Comparison of ENCODE assay signal across 9 cellular contexts in genomic region chr13:87123987-87124784, GRCh38.
DNase-seq lines count a peak whose midpoint lies in the region; ATAC-seq and TF ChIP-seq lines count a peak whose summit lies in the region.
"Had no signal": no experiment of that assay in that cellular context is flagged by ENCODE, and none has a peak within 500 bp of the region (broad histone marks: within the 10 kb centered on the region; RNA-seq: fewer than 3 reads in every experiment).

No MANE protein-coding gene starts in this region.

- POLR2A ChIA-PET in IMR-90 (lab: Charles Lee; ENCODE audit: unreplicated experiment) = no interaction called here

- peak overlapping the region; percentile 60; the same call in 1 of the 2 replicates for H3K23ac ChIP-seq in IMR-90 (ENCODE audit: low read depth, low read length)

- peak overlapping the region; percentile 76 for H4K5ac ChIP-seq in IMR-90 (ENCODE audit: low read depth, low read length)

- H3K27me3 ChIP-seq in IMR-90 (ENCODE audit: control insufficient read depth, insufficient read depth, low read length) (no peaks in the 10 kb centered on the region), transverse colon (no peaks in the 10 kb centered on the region)

- peak overlapping the region; percentile 62 to 90 for H4K8ac ChIP-seq in IMR-90 (ENCODE audit: low read depth in 2 of 2, low read length in 2 of 2)

- CTCF ChIA-PET in IMR-90 (lab: Yijun Ruan, JAX) = no interaction called here

- 20% methylated on average over 6 of the region's 10 CpGs; no CpG with 5 or more reads in 1 of the 2 experiments for WGBS in IMR-90 (ENCODE audit: extremely low coverage in 2 of 2, insufficient read length in 1 of 2), 2 experiments
- 52 to 53% methylated on average over 10 of the region's 10 CpGs for WGBS in transverse colon (ENCODE audit: low coverage in 1 of 2), 2 donors

- peak overlapping the region; percentile 86 for H3K4ac ChIP-seq in IMR-90 (ENCODE audit: low read depth, low read length)

- H3K18ac ChIP-seq in IMR-90 (ENCODE audit: low read depth, low read length) = peak overlapping the region; percentile 74

- peak overlapping the region; percentile 92 for H2BK5ac ChIP-seq in IMR-90 (ENCODE audit: low read depth, low read length, poor library complexity, severe bottlenecking)

- no peak for TF ChIP-seq EP300 in transverse colon (IDR thresholded peaks at IDR 0.05; ENCODE audit: low read depth)

- peak; percentile 96 for ATAC-seq in IMR-90 (ENCODE audit: low read depth)

- H3K9me1 ChIP-seq in IMR-90 (ENCODE audit: insufficient read depth, low read length) = peaks cover 3% of the 10 kb centered on the region

- H3K79me1 ChIP-seq in IMR-90 (ENCODE audit: low read depth in 1 of 2, low read length in 2 of 2) = no peaks in the 10 kb centered on the region

- in situ Hi-C loops in IMR-90 (cut with MboI; ENCODE audit: low sequenced_read_pairs) = no loop called here
- in situ Hi-C loops in transverse colon (cut with MboI; ENCODE audit: low pct_ligation_motif_present in 1 of 4, low pct_unique_long_range_greater_than_20kb in 1 of 4, low sequenced_read_pairs in 3 of 4) = no loop called here

- no peaks in the 10 kb centered on the region for H3K4me1 Mint-ChIP-seq in endothelial cell (ENCODE audit: unreplicated experiment)

- no TSS peak for BruUV-seq in IMR-90 (replicated peaks; lab: Mats Ljungman, UMichigan)

- TF ChIP-seq POLR2A in IMR-90 (IDR thresholded peaks at IDR 0.05; ENCODE audit: low read depth, low read length) (no peak), transverse colon (IDR thresholded peaks at IDR 0.05) (no peak)

- H3K4me2 ChIP-seq in IMR-90 (ENCODE audit: low read depth, low read length) = peak overlapping the region; percentile 23

- H3K36me3 Mint-ChIP-seq in endothelial cell (ENCODE audit: low read depth, unreplicated experiment) = no peaks in the 10 kb centered on the region

- H2AK5ac ChIP-seq in IMR-90 (ENCODE audit: low read depth, low read length) = peak overlapping the region; percentile 86; the same call in 1 of the 2 replicates

- no peak overlapping the region for H3K27ac Mint-ChIP-seq in endothelial cell (ENCODE audit: unreplicated experiment)

- H3K36me3 ChIP-seq in IMR-90 (ENCODE audit: control insufficient read depth, insufficient read depth, low read length) = no peaks in the 10 kb centered on the region
- no peaks in the 10 kb centered on the region for H3K36me3 ChIP-seq in transverse colon

- H3K9me3 Mint-ChIP-seq in endothelial cell (ENCODE audit: unreplicated experiment) = no peaks in the 10 kb centered on the region

- H2AK9ac ChIP-seq in IMR-90 (replicated peaks; ENCODE audit: low read depth, low read length, poor library complexity) = peak overlapping the region; percentile 77

- no peak for TF ChIP-seq RAD21 in IMR-90 (IDR thresholded peaks at IDR 0.05; ENCODE audit: low read length)

- H3K9me3 ChIP-seq in IMR-90 (ENCODE audit: control insufficient read depth, insufficient read depth, low read length) = no peaks in the 10 kb centered on the region
- H3K9me3 ChIP-seq in transverse colon = no peaks in the 10 kb centered on the region

- H2AFZ ChIP-seq in IMR-90 (replicated peaks; ENCODE audit: low read length, poor library complexity) = peak overlapping the region; percentile 81

- peak overlapping the region; percentile 94 for H4K91ac ChIP-seq in IMR-90 (ENCODE audit: insufficient read depth, low read depth, low read length)

- H3K27me3 Mint-ChIP-seq in endothelial cell (ENCODE audit: unreplicated experiment) = no peaks in the 10 kb centered on the region

- peak overlapping the region; percentile 93 for H2BK20ac ChIP-seq in IMR-90 (ENCODE audit: low read depth, low read length)

- dilution Hi-C loops in IMR-90 (cut with HindIII; ENCODE audit: low sequenced_read_pairs, unreplicated experiment) = no loop called here

- H2BK120ac ChIP-seq in IMR-90 (ENCODE audit: low read depth, low read length) = peak overlapping the region; percentile 96

- H3K4me3 ChIP-seq in IMR-90 (ENCODE audit: insufficient read depth, low read depth, low read length) = no peak overlapping the region
- H3K4me3 ChIP-seq in transverse colon = no peak overlapping the region

- H3K4me1 ChIP-seq in IMR-90 (ENCODE audit: control insufficient read depth, insufficient read depth, low read length) = peaks cover 6% of the 10 kb centered on the region
- H3K4me1 ChIP-seq in transverse colon = no peaks in the 10 kb centered on the region

- no peaks in the 10 kb centered on the region for H4K20me1 ChIP-seq in IMR-90 (ENCODE audit: insufficient read depth, low read length)

- intact Hi-C loops in IMR-90 (cut with micrococcal nuclease) = no loop called here
- intact Hi-C loops in transverse colon (cut with DNase I; ENCODE audit: low total_unique reads) = no loop called here

- peak; percentile 29 for DNase-seq in COLO829 (ENCODE audit: low spot score)
- DNase-seq in IMR-90 = peak; percentile 100
- DNase-seq in SW480 (ENCODE audit: low spot score) = peak; percentile 92
- peak; percentile 99 for DNase-seq in iris pigment epithelial cell (ENCODE audit: low read depth)
- DNase-seq in COR-L47 (lab: John Stamatoyannopoulos, UW) = no peak
- DNase-seq in transverse colon = no peak
- DNase-seq in hepatic stellate cell (ENCODE audit: low spot score) = no peak
- DNase-seq in endothelial cell (ENCODE audit: low spot score) = no peak
- DNase-seq: activated CD4-positive, alpha-beta T cell treated with anti-CD3 and anti-CD28 coated beads, Interleukin-2, amount 50 U/mL, for 4 hours had no signal

- TF ChIP-seq CTCF in IMR-90 (conservative IDR thresholded peaks at IDR 0.05; ENCODE audit: low read depth, low read length) (no peak), transverse colon (IDR thresholded peaks at IDR 0.05) (no peak), endothelial cell (IDR thresholded peaks at IDR 0.05; ENCODE audit: unreplicated experiment) (no peak)

- H3K9ac ChIP-seq in IMR-90 (ENCODE audit: low read depth, low read length) = 0 out of 2 replicates have a peak overlapping the region, but pooled peaks have one; percentile 21

- H3K4me3 Mint-ChIP-seq in endothelial cell (ENCODE audit: unreplicated experiment) = no peak overlapping the region

- H3K14ac ChIP-seq in IMR-90 (replicated peaks; ENCODE audit: low read depth, low read length) = peak overlapping the region; percentile 55

- peak overlapping the region; percentile 64 for H3K56ac ChIP-seq in IMR-90 (ENCODE audit: extremely low read depth, insufficient read depth, low read length)

- peak overlapping the region; percentile 89 for H3K27ac ChIP-seq in IMR-90 (ENCODE audit: insufficient read depth, low read length)
- H3K27ac ChIP-seq in transverse colon = no peak overlapping the region

- peak overlapping the region; percentile 92; the same call in 2 of the 3 replicates for H2BK15ac ChIP-seq in IMR-90 (ENCODE audit: low read depth, low read length)

TF ChIP-seq in IMR-90, 13 proteins besides CTCF, POLR2A, EP300 and RAD21:
- 0 out of 2 replicates have a peak, but pooled peaks have one; percentile 49 for TF ChIP-seq MAZ (IDR thresholded peaks at IDR 0.05; ENCODE audit: borderline replicate concordance, low read depth, low read length)
- peak; percentile 98 for TF ChIP-seq FOS (IDR thresholded peaks at IDR 0.05; ENCODE audit: low read depth, low read length)
- TF ChIP-seq CHD1 (IDR thresholded peaks at IDR 0.05; ENCODE audit: low read depth, low read length) = peak; percentile 78; the same call in 1 of the 2 replicates
- no peak for TF ChIP-seq MXI1 (IDR thresholded peaks at IDR 0.05; ENCODE audit: borderline replicate concordance, low read depth, low read length)
- TF ChIP-seq RCOR1 (IDR thresholded peaks at IDR 0.05; ENCODE audit: insufficient replicate concordance, low read length) = peak; percentile 98
- peak; percentile 98 for TF ChIP-seq BHLHE40 (IDR thresholded peaks at IDR 0.05; ENCODE audit: low read depth, low read length)
- peak; percentile 57; the same call in 1 of the 2 replicates for TF ChIP-seq NFE2L2 (IDR thresholded peaks at IDR 0.05; ENCODE audit: low read depth, low read length)
- TF ChIP-seq USF2 (IDR thresholded peaks at IDR 0.05; ENCODE audit: low read depth, low read length) = peak; percentile 87
- TF ChIP-seq MAFK (IDR thresholded peaks at IDR 0.05; ENCODE audit: low read depth, low read length) = peak; percentile 52; the same call in 1 of the 2 replicates
- no peak for TF ChIP-seq SMC3 (IDR thresholded peaks at IDR 0.05; ENCODE audit: low read depth, low read length)
- TF ChIP-seq RFX5 (IDR thresholded peaks at IDR 0.05; ENCODE audit: low read depth, low read length) = no peak
- peak; percentile 96 for TF ChIP-seq CEBPB (IDR thresholded peaks at IDR 0.05; ENCODE audit: low read depth, low read length)
- TF ChIP-seq ELK1 (IDR thresholded peaks at IDR 0.05; ENCODE audit: borderline replicate concordance, low read depth, low read length) = no peak

Comparison
In these comparisons a context has a peak if more than half of its experiments do, and no peak if none do; other contexts are left out.
1. DNase-seq: peak in COLO829 (single experiment), IMR-90 (single experiment), SW480 (single experiment) and iris pigment epithelial cell (single experiment); none in COR-L47 (single experiment), transverse colon (single experiment), hepatic stellate cell (single experiment) and endothelial cell (single experiment).